In the genomic region with DNA sequence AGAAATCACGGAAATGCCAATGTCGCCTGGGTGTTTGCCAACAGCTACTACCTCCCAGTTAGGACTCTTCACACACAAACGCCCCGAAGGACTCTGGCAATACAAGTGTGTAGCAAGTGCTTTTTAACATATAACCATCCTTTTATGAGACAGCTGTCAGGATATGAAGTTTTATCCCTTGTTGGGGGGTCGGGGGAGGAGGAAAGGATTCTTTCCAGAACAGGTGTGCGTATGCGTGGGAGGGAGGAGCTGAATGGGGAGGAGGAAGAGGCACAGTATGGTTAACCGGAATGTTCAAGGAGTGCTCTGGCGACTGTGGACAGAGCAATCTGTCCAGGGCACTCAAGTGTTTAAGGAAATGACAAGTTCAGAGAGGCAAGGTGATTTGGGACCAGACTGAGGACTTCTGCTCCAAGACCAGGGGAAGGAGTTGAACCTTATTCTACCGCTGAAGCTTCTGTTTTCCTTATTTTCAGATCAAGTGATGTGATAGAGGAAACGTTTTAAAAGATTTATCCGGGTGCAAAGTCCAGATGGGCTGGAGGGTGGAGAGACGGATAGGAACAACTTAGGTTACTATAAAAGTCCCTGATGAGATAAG, we compare ENCODE assay signal across 8 cellular contexts. TPM values are rescaled to one million over a fixed set of nuclear protein-coding genes. Genes with fewer than 3 reads are reported as not detected.
A peak's percentile ranks its signal among the peaks of the same experiment; 100 is the strongest.
DNase-seq lines count a peak whose midpoint lies in the region; ATAC-seq, FAIRE-seq and TF ChIP-seq lines count a peak whose summit lies in the region.

No MANE protein-coding gene starts in this region.

- no peak for FAIRE-seq in GM12891 (lab: Jason Lieb, UNC)

- no peak for TF ChIP-seq RAD21 in SK-N-SH (IDR thresholded peaks at IDR 0.05; ENCODE audit: low read length)

- DNase-seq in SK-N-SH (no peak), SJSA1 (ENCODE audit: low read depth in 1 of 2, low spot score in 2 of 2) (peak in 1 of 2 experiments; percentile 22), fibroblast of the aortic adventitia (ENCODE audit: low read depth) (no peak), renal cortical epithelial cell (ENCODE audit: low read depth) (peak; percentile 40), GM12891 (ENCODE audit: insufficient read length, low spot score) (no peak), SK-N-DZ (ENCODE audit: low spot score) (no peak)

- CTCF ChIA-PET in SK-N-SH (lab: Yijun Ruan, JAX), result interaction anchor here (1.0 to 1.8 kb wide), 3 partner anchors 10 to 474 kb away, joined by 3 to 6 read pairs (median 4); no protein-coding TSS in a partner anchor

- H3K27ac ChIP-seq in SK-N-SH (ENCODE audit: low read depth in 2 of 2, low read length in 1 of 2) (peak overlapping the region in 1 of 2 experiments; percentile 79; a peak in 3 of 4 replicates), SJSA1 (no peak overlapping the region)

- H3K9me3 ChIP-seq in SK-N-SH (no peaks in the 10 kb centered on the region), SJSA1 (replicated peaks) (no peaks in the 10 kb centered on the region)

- H3K79me2 ChIP-seq in SK-N-SH (ENCODE audit: insufficient read depth), result peaks cover 59% of the 10 kb centered on the region

- peaks cover 9 to 11% of the 10 kb centered on the region in 2 experiments for H3K36me3 ChIP-seq in SK-N-SH (replicated peaks in 1 of 2; ENCODE audit: control insufficient read depth in 1 of 2, insufficient read depth in 2 of 2, low read length in 1 of 2)
- peaks cover 21% of the 10 kb centered on the region for H3K36me3 ChIP-seq in SJSA1

- H3K4me3 ChIP-seq in SK-N-SH (ENCODE audit: low read depth in 2 of 2, low read length in 1 of 2), result peak overlapping the region; percentile 87 to 97
- H3K4me3 ChIP-seq in SJSA1, result peak overlapping the region; percentile 93
- H3K4me3 ChIP-seq in fibroblast of the aortic adventitia (ENCODE audit: low read depth, low read length), result peak overlapping the region; percentile 76

- ATAC-seq in SK-N-SH treated with all-trans-retinoic acid at 6 μM for 48 hours (no peak), GM21447 (IDR thresholded peaks at IDR 0.05; ENCODE audit: unreplicated experiment) (no peak)

- POLR2A ChIA-PET in SK-N-SH (lab: Yijun Ruan, JAX), result interaction anchor here (0.6 to 1.0 kb wide), 2 partner anchors 10 to 18 kb away, joined by 3 read pairs; no protein-coding TSS in a partner anchor

- H3K9ac ChIP-seq in SK-N-SH, result peak overlapping the region; percentile 90

- no peaks in the 10 kb centered on the region for H3K9me2 ChIP-seq in SK-N-SH

- H3F3A ChIP-seq in SK-N-SH (replicated peaks; ENCODE audit: insufficient read depth), result peaks cover 13% of the 10 kb centered on the region

- TF ChIP-seq EP300 in SK-N-SH (IDR thresholded peaks at IDR 0.05; ENCODE audit: borderline replicate concordance in 1 of 2, low read depth in 1 of 2, low read length in 1 of 2), result no peak

- peak overlapping the region; percentile 94 for H3K4me2 ChIP-seq in SK-N-SH

- H4K20me1 ChIP-seq in SK-N-SH (ENCODE audit: insufficient read depth), result peaks cover 54% of the 10 kb centered on the region

- H3K4me1 ChIP-seq in SK-N-SH (ENCODE audit: control insufficient read depth in 1 of 2, insufficient read depth in 2 of 2, low read depth in 1 of 2, low read length in 1 of 2) (peaks cover 14 to 17% of the 10 kb centered on the region in 2 experiments; a peak in 3 of 4 replicates), SJSA1 (replicated peaks) (peaks cover 39% of the 10 kb centered on the region)

- no peak for TF ChIP-seq CTCF in SK-N-SH (IDR thresholded peaks at IDR 0.05)
- no peak for TF ChIP-seq CTCF in fibroblast of the aortic adventitia (IDR thresholded peaks at IDR 0.05; ENCODE audit: insufficient read depth, low read length)

- TF ChIP-seq POLR2A in GM12891 (IDR thresholded peaks at IDR 0.05; ENCODE audit: low read depth, low read length), result no peak

- H3K27me3 ChIP-seq in SK-N-SH (ENCODE audit: insufficient read depth), result no peaks in the 10 kb centered on the region
- no peaks in the 10 kb centered on the region for H3K27me3 ChIP-seq in SJSA1 (replicated peaks)

- 44% methylated on average over 13 of the region's 13 CpGs for WGBS in SK-N-SH (ENCODE audit: low lambda C conversion rate)

- no peak overlapping the region; the same call in none of the 2 replicates for H2AFZ ChIP-seq in SK-N-SH (ENCODE audit: low read depth)

TF ChIP-seq in SK-N-SH, 30 proteins besides CTCF, POLR2A, EP300 and RAD21:
- no peak for TF ChIP-seq ZBTB33 (IDR thresholded peaks at IDR 0.05; ENCODE audit: borderline replicate concordance, low read depth)
- no peak for TF ChIP-seq RXRA (IDR thresholded peaks at IDR 0.05; ENCODE audit: borderline replicate concordance, low read depth)

TF ChIP-seq in SK-N-SH treated with all-trans-retinoic acid at 6 μM for 48 hours, 23 proteins besides CTCF, POLR2A, EP300 and RAD21 (continues in another document):
- no peak for TF ChIP-seq ZNF565 (CRISPR knock-in tag; conservative IDR thresholded peaks at IDR 0.05; ENCODE audit: low read depth)
- TF ChIP-seq GLIS3 (CRISPR knock-in tag; IDR thresholded peaks at IDR 0.05), result no peak
- no peak for TF ChIP-seq PPARA (CRISPR knock-in tag; IDR thresholded peaks at IDR 0.05; ENCODE audit: borderline replicate concordance)
- TF ChIP-seq ZC3H10 (CRISPR knock-in tag; IDR thresholded peaks at IDR 0.05), result no peak
- TF ChIP-seq, protein P1, sequence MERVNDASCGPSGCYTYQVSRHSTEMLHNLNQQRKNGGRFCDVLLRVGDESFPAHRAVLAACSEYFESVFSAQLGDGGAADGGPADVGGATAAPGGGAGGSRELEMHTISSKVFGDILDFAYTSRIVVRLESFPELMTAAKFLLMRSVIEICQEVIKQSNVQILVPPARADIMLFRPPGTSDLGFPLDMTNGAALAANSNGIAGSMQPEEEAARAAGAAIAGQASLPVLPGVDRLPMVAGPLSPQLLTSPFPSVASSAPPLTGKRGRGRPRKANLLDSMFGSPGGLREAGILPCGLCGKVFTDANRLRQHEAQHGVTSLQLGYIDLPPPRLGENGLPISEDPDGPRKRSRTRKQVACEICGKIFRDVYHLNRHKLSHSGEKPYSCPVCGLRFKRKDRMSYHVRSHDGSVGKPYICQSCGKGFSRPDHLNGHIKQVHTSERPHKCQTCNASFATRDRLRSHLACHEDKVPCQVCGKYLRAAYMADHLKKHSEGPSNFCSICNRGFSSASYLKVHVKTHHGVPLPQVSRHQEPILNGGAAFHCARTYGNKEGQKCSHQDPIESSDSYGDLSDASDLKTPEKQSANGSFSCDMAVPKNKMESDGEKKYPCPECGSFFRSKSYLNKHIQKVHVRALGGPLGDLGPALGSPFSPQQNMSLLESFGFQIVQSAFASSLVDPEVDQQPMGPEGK (CRISPR knock-in tag; IDR thresholded peaks at IDR 0.05; ENCODE audit: borderline replicate concordance), result no peak

TF ChIP-seq in GM12891, 5 proteins besides CTCF, POLR2A, EP300 and RAD21:
- TF ChIP-seq POU2F2 (IDR thresholded peaks at IDR 0.05; ENCODE audit: low read depth, low read length), result no peak
- TF ChIP-seq SPI1 (IDR thresholded peaks at IDR 0.05; ENCODE audit: low read depth, low read length), result no peak

RNA-seq across cellular contexts. Expression of gene TSPAN3, which starts 1.3 kb away (rescaled TPM):
- polyA plus RNA-seq in SK-N-SH (2012; rRNA removed), result 409 and 600 TPM in 2 replicates
- polyA plus RNA-seq in SK-N-SH (2012; cell fraction: cytosol; rRNA removed), result 514 and 573 TPM in 2 replicates
- polyA plus RNA-seq in SK-N-SH (2012; cell fraction: nucleus; rRNA removed), result 155 and 239 TPM in 2 replicates
- 331 and 341 TPM in 2 replicates for total RNA-seq in SJSA1 (2014; rRNA removed; shearing (Covaris generic))
- total RNA-seq in fibroblast of the aortic adventitia (ENCODE audit: low replicate concordance), result 194 and 288 TPM in 2 replicates
- total RNA-seq in renal cortical epithelial cell, result 327 and 533 TPM in 2 replicates
- polyA plus RNA-seq in GM12891 (2012; ENCODE audit: low read depth, missing spikeins), result 34.5 TPM
- polyA plus RNA-seq in SK-N-DZ (2014; cell fraction: cytosol; rRNA removed), result 484 and 540 TPM in 2 replicates
- 162 and 186 TPM in 2 replicates for polyA plus RNA-seq in SK-N-DZ (2014; cell fraction: nucleus; rRNA removed)
